12 cellular contexts compared by ENCODE assay signal in genomic region chr14:99578541-99579044, GRCh38. TPM values are rescaled to one million over a fixed set of nuclear protein-coding genes. Genes with fewer than 3 reads are reported as not detected.
A peak's percentile ranks its signal among the peaks of the same experiment; 100 is the strongest.
DNase-seq lines count a peak whose midpoint lies in the region; ATAC-seq and TF ChIP-seq lines count a peak whose summit lies in the region.
"Had no signal": no experiment of that assay in that cellular context is flagged by ENCODE, and none has a peak within 500 bp of the region (broad histone marks: within the 10 kb centered on the region; RNA-seq: fewer than 3 reads in every experiment).

No MANE protein-coding gene starts in this region.

- H3K27ac ChIP-seq in endodermal cell (ENCODE audit: low read depth, low read length) (no peak overlapping the region), lung (ENCODE audit: low read depth in 1 of 2, low read length in 1 of 2) (peak overlapping the region; percentile 75 to 87), smooth muscle cell (ENCODE audit: low read depth) (peak overlapping the region; percentile 86), caudate nucleus (ENCODE audit: low read depth, low read length) (no peak overlapping the region)

- H3K27me3 Mint-ChIP-seq in endodermal cell (ENCODE audit: insufficient read depth) = no peaks in the 10 kb centered on the region
- H3K27me3 Mint-ChIP-seq: activated CD4-positive, alpha-beta T cell treated with anti-CD3 and anti-CD28 coated beads for 36 hours had no signal

- no peak overlapping the region for H2AFZ ChIP-seq in smooth muscle cell (ENCODE audit: low read depth)

- H3K27me3 ChIP-seq in endodermal cell (ENCODE audit: control insufficient read depth, insufficient read depth, low read length, poor library complexity, severe bottlenecking) (no peaks in the 10 kb centered on the region), lung (ENCODE audit: control insufficient read depth, insufficient read depth) (no peaks in the 10 kb centered on the region), smooth muscle cell (ENCODE audit: low read depth) (no peaks in the 10 kb centered on the region)

- H3K9ac ChIP-seq in endodermal cell (ENCODE audit: extremely low read depth, low read length, poor library complexity, severe bottlenecking) = no peak overlapping the region
- H3K9ac ChIP-seq in smooth muscle cell (ENCODE audit: low read depth) = no peak overlapping the region

- H3K4me1 ChIP-seq in endodermal cell (ENCODE audit: control insufficient read depth, insufficient read depth, low read length) (peaks cover 51% of the 10 kb centered on the region), lung (ENCODE audit: control insufficient read depth in 2 of 2, insufficient read depth in 2 of 2, low read length in 2 of 2) (peaks cover 10 to 64% of the 10 kb centered on the region in 2 donors), smooth muscle cell (ENCODE audit: low read depth) (peaks cover 48% of the 10 kb centered on the region)

- H3K9me3 ChIP-seq in endodermal cell (ENCODE audit: control insufficient read depth, low read length) (no peaks in the 10 kb centered on the region), lung (ENCODE audit: control insufficient read depth in 2 of 2, insufficient read depth in 1 of 2, low read length in 1 of 2) (no peaks in the 10 kb centered on the region), smooth muscle cell (replicated peaks; ENCODE audit: low read depth) (no peaks in the 10 kb centered on the region)

- DNase-seq in LNCaP clone FGC (ENCODE audit: low read depth) (no peak), endodermal cell (no peak), lung (ENCODE audit: low spot score) (no peak), smooth muscle cell (lab: John Stamatoyannopoulos, UW; ENCODE audit: unreplicated experiment) (no peak), caudate nucleus (lab: John Stamatoyannopoulos, UW) (no peak)
- DNase-seq: activated CD4-positive, alpha-beta T cell treated with anti-CD3 and anti-CD28 coated beads for 36 hours; left cardiac atrium; NCI-H1105 treated with DMSO at 0.1 percent for 48 hours; NCI-H524 treated with DMSO at 0.1 percent for 48 hours had no signal

- H3F3A ChIP-seq in smooth muscle cell (ENCODE audit: low read depth) = no peaks in the 10 kb centered on the region

- H3K4me3 Mint-ChIP-seq in endodermal cell = no peak overlapping the region
- H3K4me3 Mint-ChIP-seq: activated CD4-positive, alpha-beta T cell treated with anti-CD3 and anti-CD28 coated beads for 36 hours had no signal

- peaks cover 7% of the 10 kb centered on the region for H3K79me2 ChIP-seq in smooth muscle cell (ENCODE audit: low read depth)

- ATAC-seq in lung (ENCODE audit: insufficient read depth, low FRiP score) (no peak), GM19023 (IDR thresholded peaks at IDR 0.05; ENCODE audit: unreplicated experiment) (no peak), GM19467 (IDR thresholded peaks at IDR 0.05; ENCODE audit: unreplicated experiment) (no peak), GM18520 (IDR thresholded peaks at IDR 0.05; ENCODE audit: unreplicated experiment) (no peak)
- ATAC-seq: activated CD4-positive, alpha-beta T cell treated with anti-CD3 and anti-CD28 coated beads for 36 hours had no signal

- peaks cover 43% of the 10 kb centered on the region for H3K4me1 Mint-ChIP-seq in endodermal cell
- H3K4me1 Mint-ChIP-seq: activated CD4-positive, alpha-beta T cell treated with anti-CD3 and anti-CD28 coated beads for 36 hours had no signal

- H3K36me3 ChIP-seq in endodermal cell (ENCODE audit: control insufficient read depth, insufficient read depth, low read length) (peaks cover 6% of the 10 kb centered on the region), lung (ENCODE audit: control insufficient read depth in 2 of 2, insufficient read depth in 2 of 2, low read length in 2 of 2) (peaks cover 0 to 2% of the 10 kb centered on the region in 2 donors), smooth muscle cell (ENCODE audit: low read depth) (no peaks in the 10 kb centered on the region)

- no peaks in the 10 kb centered on the region for H3K36me3 Mint-ChIP-seq in endodermal cell (ENCODE audit: low read depth)

- WGBS in endodermal cell (ENCODE audit: insufficient coverage in 1 of 2, insufficient read length in 1 of 2), 2 experiments = 91 to 98% methylated on average over 8 to 12 of the region's 12 CpGs
- WGBS in lung, 2 donors = 62 to 85% methylated on average over 12 of the region's 12 CpGs
- 85% methylated on average over 12 of the region's 12 CpGs for WGBS in smooth muscle cell (ENCODE audit: low lambda C conversion rate)

- peak overlapping the region; percentile 49 for H3K4me3 ChIP-seq in LNCaP clone FGC (ENCODE audit: low read depth, low read length)
- no peak overlapping the region for H3K4me3 ChIP-seq in endodermal cell (ENCODE audit: low read length)
- H3K4me3 ChIP-seq in lung = no peak overlapping the region
- H3K4me3 ChIP-seq in smooth muscle cell = no peak overlapping the region

- H4K20me1 ChIP-seq in smooth muscle cell (ENCODE audit: low read depth) = peaks cover 23% of the 10 kb centered on the region

- H3K9me3 Mint-ChIP-seq in endodermal cell = no peaks in the 10 kb centered on the region

- H3K27ac Mint-ChIP-seq in endodermal cell = peak overlapping the region; percentile 13
- H3K27ac Mint-ChIP-seq: activated CD4-positive, alpha-beta T cell treated with anti-CD3 and anti-CD28 coated beads for 36 hours had no signal

- no peak overlapping the region for H3K4me2 ChIP-seq in smooth muscle cell

- TF ChIP-seq CTCF in LNCaP clone FGC (IDR thresholded peaks at IDR 0.05; ENCODE audit: control insufficient read depth, extremely low read depth, insufficient read depth) (no peak), endodermal cell (conservative IDR thresholded peaks at IDR 0.05) (no peak), lung (IDR thresholded peaks at IDR 0.05; ENCODE audit: control extremely low read depth, extremely low read depth) (no peak), smooth muscle cell (IDR thresholded peaks at IDR 0.05; ENCODE audit: borderline replicate concordance, insufficient read depth, poor library complexity, severe bottlenecking) (no peak)

RNA-seq across cellular contexts. Expression of gene CCDC85C, which starts 25.4 kb away (rescaled TPM):
- total RNA-seq in endodermal cell (10 to 100 TPM; 32.8 to 45.8 TPM), lung (10 to 100 TPM in 1 of 2 donors, 1 to 10 TPM in 1; 2.8 to 19.8 TPM), smooth muscle cell (4.0 and 4.8 TPM in 2 replicates)
- 63.0 TPM for polyA plus RNA-seq in endodermal cell (2013, experiment 1 of 2)
- polyA plus RNA-seq in endodermal cell (2013, experiment 2 of 2) = 64.5 TPM
- polyA plus RNA-seq in lung (10 to 100 TPM; 16.0 to 19.2 TPM), smooth muscle cell (5.2 and 6.5 TPM in 2 replicates)

Comparison
In these comparisons a context has a peak if more than half of its experiments do, and no peak if none do; other contexts are left out.
1. H3K27ac ChIP-seq: peak in lung (2 of 2) and smooth muscle cell (single experiment); none in endodermal cell (single experiment) and caudate nucleus (single experiment).